ENCODE assay signal across 8 cellular contexts in genomic region chr1:173475564-173476196, GRCh38. TPM values are rescaled to one million over a fixed set of nuclear protein-coding genes. Genes with fewer than 3 reads are reported as not detected.
DNase-seq lines count a peak whose midpoint lies in the region; ATAC-seq, FAIRE-seq and TF ChIP-seq lines count a peak whose summit lies in the region.

No MANE protein-coding gene starts in this region.

- POLR2A ChIA-PET in endothelial cell of umbilical vein (lab: Charles Lee) = interaction anchor here (0.5 kb wide), 1 partner anchor 86 kb away, joined by 4 read pairs; no protein-coding TSS in a partner anchor

- H3K9ac ChIP-seq in endothelial cell of umbilical vein (replicated peaks; ENCODE audit: extremely low read depth, insufficient read depth, low read length) (peak overlapping the region; percentile 70), neural progenitor cell (no peak overlapping the region)

- H2AFZ ChIP-seq in endothelial cell of umbilical vein (ENCODE audit: low read depth, low read length) (no peak overlapping the region), neural progenitor cell (replicated peaks) (no peak overlapping the region)

- dilution Hi-C loops in endothelial cell of umbilical vein (cut with MboI; ENCODE audit: extremely low pct_ligation_motif_present, low sequenced_read_pairs) = no loop called here

- peaks cover 53% of the 10 kb centered on the region for H3K4me1 ChIP-seq in endothelial cell of umbilical vein (ENCODE audit: control insufficient read depth, extremely low read depth, insufficient read depth, low read length)
- H3K4me1 ChIP-seq in neural progenitor cell = peaks cover 33% of the 10 kb centered on the region

- peaks cover 54% of the 10 kb centered on the region for H3K4me1 Mint-ChIP-seq in activated naive CD4-positive, alpha-beta T cell treated with anti-CD3 and anti-CD28 coated beads for 36 hours (ENCODE audit: low read depth)
- H3K4me1 Mint-ChIP-seq in neural progenitor cell = peaks cover 31% of the 10 kb centered on the region

- no TSS peak for BruUV-seq in endothelial cell of umbilical vein (replicated peaks; lab: Mats Ljungman, UMichigan)

- H3K4me3 ChIP-seq in endothelial cell of umbilical vein (replicated peaks in 1 of 3; ENCODE audit: insufficient read depth in 1 of 3, low read depth in 1 of 3, low read length in 3 of 3) (peak overlapping the region; percentile 4 to 70 (median 8)), neural progenitor cell (peak overlapping the region; percentile 79)

- peak overlapping the region; percentile 91 for H3K4me2 ChIP-seq in endothelial cell of umbilical vein (ENCODE audit: insufficient read depth, low read length)
- H3K4me2 ChIP-seq in neural progenitor cell = peak overlapping the region; percentile 93

- H3K9me3 ChIP-seq in endothelial cell of umbilical vein (replicated peaks; ENCODE audit: control insufficient read depth, insufficient read depth, low read length) = no peaks in the 10 kb centered on the region
- peaks cover 6% of the 10 kb centered on the region for H3K9me3 ChIP-seq in neural progenitor cell (ENCODE audit: low read depth)

- H3K27ac ChIP-seq in endothelial cell of umbilical vein (ENCODE audit: insufficient read depth, low read depth, low read length) (peak overlapping the region; percentile 13), neural progenitor cell (no peak overlapping the region)

- H3K27me3 Mint-ChIP-seq in activated naive CD4-positive, alpha-beta T cell treated with anti-CD3 and anti-CD28 coated beads for 36 hours (ENCODE audit: low read depth) = no peaks in the 10 kb centered on the region
- H3K27me3 Mint-ChIP-seq in neural progenitor cell (ENCODE audit: insufficient read depth, low read depth) = no peaks in the 10 kb centered on the region

- H3K27me3 ChIP-seq in endothelial cell of umbilical vein (ENCODE audit: control insufficient read depth in 2 of 2, insufficient read depth in 2 of 2, low read length in 2 of 2) (no peaks in the 10 kb centered on the region), neural progenitor cell (no peaks in the 10 kb centered on the region)

- no peaks in the 10 kb centered on the region for H3K9me1 ChIP-seq in endothelial cell of umbilical vein (replicated peaks; ENCODE audit: control insufficient read depth, extremely low read depth, insufficient read depth, low read length)

- peaks cover 20% of the 10 kb centered on the region for H3K36me3 Mint-ChIP-seq in activated naive CD4-positive, alpha-beta T cell treated with anti-CD3 and anti-CD28 coated beads for 36 hours (ENCODE audit: low read depth)
- peaks cover 22% of the 10 kb centered on the region for H3K36me3 Mint-ChIP-seq in neural progenitor cell

- no peak for TF ChIP-seq POLR2A in endothelial cell of umbilical vein (IDR thresholded peaks at IDR 0.05; ENCODE audit: low read depth, low read length)

- FAIRE-seq in endothelial cell of umbilical vein (lab: Jason Lieb, UNC) = no peak

- H3K36me3 ChIP-seq in endothelial cell of umbilical vein (ENCODE audit: control insufficient read depth in 2 of 2, extremely low read depth in 1 of 2, insufficient read depth in 2 of 2, low read length in 2 of 2) = no peaks in the 10 kb centered on the region
- H3K36me3 ChIP-seq in neural progenitor cell = peaks cover under 1% of the 10 kb centered on the region

- H3K79me2 ChIP-seq in endothelial cell of umbilical vein (ENCODE audit: control insufficient read depth, insufficient read depth, low read length) = peaks cover 46% of the 10 kb centered on the region
- peaks cover 51% of the 10 kb centered on the region for H3K79me2 ChIP-seq in neural progenitor cell (ENCODE audit: low read depth)

- peak overlapping the region; percentile 33 for H3K27ac Mint-ChIP-seq in activated naive CD4-positive, alpha-beta T cell treated with anti-CD3 and anti-CD28 coated beads for 36 hours
- no peak overlapping the region for H3K27ac Mint-ChIP-seq in neural progenitor cell

- H3K9me3 Mint-ChIP-seq in activated naive CD4-positive, alpha-beta T cell treated with anti-CD3 and anti-CD28 coated beads for 36 hours = peaks cover 16% of the 10 kb centered on the region
- peaks cover 11% of the 10 kb centered on the region for H3K9me3 Mint-ChIP-seq in neural progenitor cell

- H3F3A ChIP-seq in neural progenitor cell (ENCODE audit: low read depth) = peaks cover 4% of the 10 kb centered on the region

- CTCF ChIA-PET in activated naive CD4-positive, alpha-beta T cell treated with anti-CD3 and anti-CD28 coated beads for 36 hours (lab: Charles Lee) = interaction anchor here (1.5 to 4.7 kb wide), 2 partner anchors 45 to 731 kb away, joined by 3 to 31 read pairs; no protein-coding TSS in a partner anchor
- CTCF ChIA-PET in endothelial cell of umbilical vein (lab: Charles Lee) = interaction anchor here (1.2 to 4.8 kb wide), 2 partner anchors 46 to 729 kb away, joined by 3 to 33 read pairs; no protein-coding TSS in a partner anchor

- ATAC-seq in GM19035 (IDR thresholded peaks at IDR 0.05; ENCODE audit: unreplicated experiment) = no peak

- in situ Hi-C loops in SK-MEL-5 (cut with HindIII; ENCODE audit: low pct_unique_long_range_greater_than_20kb, low sequenced_read_pairs) = no loop called here

- peak overlapping the region; percentile 85 for H3K4me3 Mint-ChIP-seq in activated naive CD4-positive, alpha-beta T cell treated with anti-CD3 and anti-CD28 coated beads for 36 hours
- peak overlapping the region; percentile 90 for H3K4me3 Mint-ChIP-seq in neural progenitor cell

- intact Hi-C loops in activated naive CD4-positive, alpha-beta T cell treated with anti-CD3 and anti-CD28 coated beads for 36 hours (cut with micrococcal nuclease) = loop anchor here (1.0 to 10.0 kb wide), 7 partner anchors 77 to 1549 kb away; partner anchors contain the start of genes CACYBP, CENPL, DARS2 and MRPS14
- intact Hi-C loops in endothelial cell of umbilical vein (cut with micrococcal nuclease) = loop anchor here (2.0 to 10.0 kb wide), 5 partner anchors 218 to 943 kb away; partner anchors contain the start of genes RC3H1 and SUCO

- DNase-seq in activated naive CD4-positive, alpha-beta T cell treated with anti-CD3 and anti-CD28 coated beads for 36 hours = peak; percentile 61
- DNase-seq in activated naive CD4-positive, alpha-beta T cell treated with anti-CD3 and anti-CD28 coated beads, Interleukin-2, amount 50 U/mL, for 16 hours = no peak
- DNase-seq in SK-MEL-5 (ENCODE audit: low read depth, low spot score) = peak; percentile 2
- DNase-seq in endothelial cell of umbilical vein (ENCODE audit: low read depth, low spot score) = peak; percentile 27
- DNase-seq in neural progenitor cell (ENCODE audit: low spot score) = no peak
- no peak for DNase-seq in NCI-H2171 (lab: John Stamatoyannopoulos, UW)
- no peak for DNase-seq in GF-D8 (lab: John Stamatoyannopoulos, UW)

- no peaks in the 10 kb centered on the region for H4K20me1 ChIP-seq in endothelial cell of umbilical vein (replicated peaks; ENCODE audit: control insufficient read depth, extremely low read depth, insufficient read depth, low read length)
- H4K20me1 ChIP-seq in neural progenitor cell (ENCODE audit: low read depth) = peaks cover 30% of the 10 kb centered on the region

- TF ChIP-seq CTCF in endothelial cell of umbilical vein (IDR thresholded peaks at IDR 0.05; ENCODE audit: extremely low read depth in 1 of 2, insufficient read depth in 1 of 2, low read depth in 1 of 2, low read length in 2 of 2) = no peak
- TF ChIP-seq CTCF in neural progenitor cell (IDR thresholded peaks at IDR 0.05) = no peak

TF ChIP-seq in endothelial cell of umbilical vein, 7 proteins besides CTCF, POLR2A, EP300 and RAD21:
- no peak for TF ChIP-seq EZH2 (IDR thresholded peaks at IDR 0.05; ENCODE audit: borderline replicate concordance, low read depth, low read length, severe bottlenecking)
- TF ChIP-seq MAX (IDR thresholded peaks at IDR 0.05; ENCODE audit: insufficient read depth, insufficient read length) = no peak
- no peak for TF ChIP-seq MYC (IDR thresholded peaks at IDR 0.05; ENCODE audit: low read depth, low read length)
- TF ChIP-seq GATA2 (IDR thresholded peaks at IDR 0.05; ENCODE audit: insufficient read depth, insufficient read length, low read depth, low read length) = no peak
- TF ChIP-seq FOS (IDR thresholded peaks at IDR 0.05; ENCODE audit: borderline replicate concordance, insufficient read depth, low read length) = peak; percentile 17
- no peak for TF ChIP-seq JUN (IDR thresholded peaks at IDR 0.05; ENCODE audit: borderline replicate concordance, insufficient read depth, insufficient read length, low read depth)

RNA-seq across cellular contexts. Expression of gene PRDX6, which starts 1.5 kb away (rescaled TPM):
- 100 to 1,000 TPM; 147 to 150 TPM for total RNA-seq in activated naive CD4-positive, alpha-beta T cell treated with anti-CD3 and anti-CD28 coated beads for 36 hours
- total RNA-seq in SK-MEL-5 (2014; rRNA removed; shearing (Covaris generic)) = 214 and 215 TPM in 2 replicates
- 118 and 124 TPM in 2 replicates for polyA plus RNA-seq in SK-MEL-5 (2015; cell fraction: cytosol; rRNA removed)
- 106 and 109 TPM in 2 replicates for polyA plus RNA-seq in SK-MEL-5 (2015; cell fraction: nucleus; rRNA removed)
- total RNA-seq in endothelial cell of umbilical vein (259 and 288 TPM in 2 replicates), neural progenitor cell (ENCODE audit: low replicate concordance) (322 and 441 TPM in 2 replicates)
- 126 and 145 TPM in 2 replicates for polyA plus RNA-seq in endothelial cell of umbilical vein
- 195 and 235 TPM in 2 replicates for polyA plus RNA-seq in endothelial cell of umbilical vein (2011; cell fraction: cytosol; rRNA removed)
- polyA plus RNA-seq in endothelial cell of umbilical vein (2011; cell fraction: nucleus; rRNA removed) = 121 and 133 TPM in 2 replicates
- 190 and 220 TPM in 2 replicates for polyA plus RNA-seq in endothelial cell of umbilical vein (2012)
- 211 and 248 TPM in 2 replicates for polyA minus RNA-seq in endothelial cell of umbilical vein
- 797 TPM for polyA minus RNA-seq in endothelial cell of umbilical vein (2011; cell fraction: cytosol; rRNA and poly(A)+ RNA removed)
- 64.9 and 77.8 TPM in 2 replicates for polyA minus RNA-seq in endothelial cell of umbilical vein (2011; cell fraction: nucleus; rRNA and poly(A)+ RNA removed)

Comparison
In these comparisons a context has a peak if more than half of its experiments do, and no peak if none do; other contexts are left out.
1. DNase-seq: peak in activated naive CD4-positive, alpha-beta T cell treated with anti-CD3 and anti-CD28 coated beads for 36 hours (single experiment), SK-MEL-5 (single experiment) and endothelial cell of umbilical vein (single experiment); none in activated naive CD4-positive, alpha-beta T cell treated with anti-CD3 and anti-CD28 coated beads, Interleukin-2, amount 50 U/mL, for 16 hours (single experiment), neural progenitor cell (single experiment), NCI-H2171 (single experiment) and GF-D8 (single experiment).